8 cellular contexts compared by ENCODE assay signal in the genomic region with DNA sequence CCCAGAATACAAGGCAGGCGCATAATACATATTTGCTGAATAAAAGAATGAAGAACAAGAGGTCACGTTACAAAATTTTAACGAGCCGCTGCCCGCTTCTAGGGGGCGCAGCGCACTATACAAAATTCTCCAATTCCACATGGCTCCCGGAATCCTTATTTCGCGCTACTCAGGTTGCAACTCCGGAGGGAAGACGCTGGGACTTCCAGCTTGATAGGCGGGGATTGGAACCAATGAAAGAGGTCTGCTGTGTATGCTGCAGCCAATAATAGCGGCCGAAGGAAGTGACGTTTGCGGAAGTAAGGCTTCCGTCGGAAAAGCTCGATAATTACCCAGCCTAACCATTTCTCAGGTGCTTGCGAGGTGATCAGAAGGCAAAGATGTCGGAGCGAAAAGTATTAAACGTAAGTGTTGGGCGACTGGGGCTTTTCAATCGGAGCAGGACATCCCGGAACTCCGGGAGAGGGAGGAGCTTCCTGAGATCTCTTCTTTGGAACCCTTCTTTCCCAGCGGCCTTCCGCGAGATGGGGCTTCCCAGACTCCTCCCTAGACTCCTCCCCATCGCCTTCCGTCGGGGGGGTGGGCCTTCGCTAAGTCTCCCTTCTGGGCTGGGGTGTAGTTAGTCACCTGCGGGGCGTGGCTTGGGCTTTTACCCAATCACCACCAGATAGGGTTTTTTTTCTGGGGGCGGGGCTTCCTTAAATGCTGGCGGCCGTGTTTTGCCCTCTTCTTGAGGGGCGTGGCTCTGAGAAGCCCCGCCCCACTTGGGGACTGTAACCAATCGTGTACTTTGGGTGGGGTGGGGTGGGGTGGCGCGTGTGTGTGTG. TPM values are rescaled to one million over a fixed set of nuclear protein-coding genes. Genes with fewer than 3 reads are reported as not detected.
DNase-seq lines count a peak whose midpoint lies in the region; ATAC-seq and TF ChIP-seq lines count a peak whose summit lies in the region.

YJU2 (plus strand) TSS at position 314 of the 827 bp plus-strand sequence; CDS start at position 381, 67 bp downstream.

- peak; percentile 97 for ATAC-seq in activated T-helper 17 cell treated with anti-CD3 and anti-CD28 coated beads, Interleukin-2, amount 50 U/mL, for 72 hours (replicated peaks)
- ATAC-seq in naive thymus-derived CD8-positive, alpha-beta T cell: peak; percentile 91 to 94

- H3K36me3 Mint-ChIP-seq in activated T-helper 17 cell treated with anti-CD3 and anti-CD28 coated beads, Interleukin-2, amount 50 U/mL, for 72 hours (ENCODE audit: low read depth): peaks cover 45% of the 10 kb centered on the region
- H3K36me3 Mint-ChIP-seq in naive thymus-derived CD8-positive, alpha-beta T cell: peaks cover 8 to 32% (median 21%) of the 10 kb centered on the region in 3 donors

- H3K4me3 ChIP-seq in LNCaP clone FGC (ENCODE audit: low read depth, low read length) (peak within 1 kb of the TSS; percentile 57), fibroblast of mammary gland (ENCODE audit: control insufficient read depth, low read depth, low read length) (peak within 1 kb of the TSS; percentile 98)

- peak within 1 kb of the TSS; percentile 82 for H3K4me3 Mint-ChIP-seq in activated T-helper 17 cell treated with anti-CD3 and anti-CD28 coated beads, Interleukin-2, amount 50 U/mL, for 72 hours
- peak within 1 kb of the TSS; percentile 88 to 100 (median 97) for H3K4me3 Mint-ChIP-seq in naive thymus-derived CD8-positive, alpha-beta T cell

- peak within 1 kb of the TSS; percentile 93 for H3K27ac ChIP-seq in RWPE1

- no peaks in the 10 kb centered on the region for H3K9me3 Mint-ChIP-seq in activated T-helper 17 cell treated with anti-CD3 and anti-CD28 coated beads, Interleukin-2, amount 50 U/mL, for 72 hours
- peaks cover 0 to 7% (median 2%) of the 10 kb centered on the region in 9 donors for H3K9me3 Mint-ChIP-seq in naive thymus-derived CD8-positive, alpha-beta T cell

- H3K4me1 Mint-ChIP-seq in activated T-helper 17 cell treated with anti-CD3 and anti-CD28 coated beads, Interleukin-2, amount 50 U/mL, for 72 hours: peaks cover 12% of the 10 kb centered on the region
- H3K4me1 Mint-ChIP-seq in naive thymus-derived CD8-positive, alpha-beta T cell: peaks cover 11 to 25% (median 20%) of the 10 kb centered on the region in 4 donors

- peak; percentile 56 for TF ChIP-seq CTCF in LNCaP clone FGC (IDR thresholded peaks at IDR 0.05; ENCODE audit: control insufficient read depth, extremely low read depth, insufficient read depth)
- peak; percentile 45 for TF ChIP-seq CTCF in RWPE1 (conservative IDR thresholded peaks at IDR 0.05; ENCODE audit: low read depth)
- peak; percentile 47 for TF ChIP-seq CTCF in fibroblast of mammary gland (conservative IDR thresholded peaks at IDR 0.05; ENCODE audit: control insufficient read depth, insufficient read depth, low read depth, low read length)

- POLR2A ChIA-PET in RWPE1 (lab: Yijun Ruan, JAX; ENCODE audit: low non-redundant PET): interaction anchor here (0.5 kb wide), 1 partner anchor 67 kb away, joined by 5 read pairs; no protein-coding TSS in a partner anchor
- POLR2A ChIA-PET in naive thymus-derived CD8-positive, alpha-beta T cell (lab: Charles Lee): interaction anchor here (0.5 to 2.0 kb wide), 18 partner anchors 9 to 694 kb away, joined by 3 to 14 read pairs (median 4); partner anchors contain the start of genes DAPK3, EEF2, HDGFL2 and MPND

- CTCF ChIA-PET in RWPE1 (lab: Yijun Ruan, JAX): interaction anchor here (0.5 to 1.0 kb wide), 4 partner anchors 20 to 1300 kb away, joined by 3 to 4 read pairs (median 4); partner anchors contain the start of gene PLIN5

- H3K27ac Mint-ChIP-seq in activated T-helper 17 cell treated with anti-CD3 and anti-CD28 coated beads, Interleukin-2, amount 50 U/mL, for 72 hours: peak within 1 kb of the TSS; percentile 98
- H3K27ac Mint-ChIP-seq in naive thymus-derived CD8-positive, alpha-beta T cell: peak within 1 kb of the TSS; percentile 95 to 100 (median 99)

- no peaks in the 10 kb centered on the region for H3K27me3 Mint-ChIP-seq in activated T-helper 17 cell treated with anti-CD3 and anti-CD28 coated beads, Interleukin-2, amount 50 U/mL, for 72 hours
- peaks cover 0 to 3% (median 0%) of the 10 kb centered on the region in 5 donors for H3K27me3 Mint-ChIP-seq in naive thymus-derived CD8-positive, alpha-beta T cell

- DNase-seq in ELR (ENCODE audit: low read depth) (peak; percentile 100), H4 (ENCODE audit: low spot score) (peak; percentile 97), LNCaP clone FGC (ENCODE audit: low read depth) (peak; percentile 97), RWPE1 (ENCODE audit: low spot score) (peak; percentile 100), fibroblast of mammary gland (ENCODE audit: low read depth) (peak; percentile 99)
- peak; percentile 94 to 100 (median 99) for DNase-seq in naive thymus-derived CD8-positive, alpha-beta T cell
- peak; percentile 94 to 100 (median 99) for DNase-seq in stimulated activated naive CD4-positive, alpha-beta T cell (lab: John Stamatoyannopoulos, UW)

RNA-seq across cellular contexts. Expression of gene YJU2, which starts in this region (rescaled TPM):
- 20.9 and 28.9 TPM in 2 replicates for total RNA-seq in H4 (2014; rRNA removed; shearing (Covaris generic))
- total RNA-seq in activated T-helper 17 cell treated with anti-CD3 and anti-CD28 coated beads, Interleukin-2, amount 50 U/mL, for 72 hours: 10 to 100 TPM; 22.5 to 22.6 TPM
- total RNA-seq in naive thymus-derived CD8-positive, alpha-beta T cell: 10 to 100 TPM; 32.9 to 33.8 TPM
- 10 to 100 TPM; 20.2 to 35.3 (median 28.1) TPM for polyA plus RNA-seq in naive thymus-derived CD8-positive, alpha-beta T cell

Comparison
In these comparisons a context has a peak if more than half of its experiments do, and no peak if none do; other contexts are left out.
1. Peak in every context shown above with its lines: DNase-seq, ATAC-seq, H3K4me3 ChIP-seq and H3K27ac ChIP-seq.